In genomic region chr2:61911510-61911909, GRCh38 we compare ENCODE assay signal across 10 cellular contexts. TPM values are rescaled to one million over a fixed set of nuclear protein-coding genes. Genes with fewer than 3 reads are reported as not detected.
A peak's percentile ranks its signal among the peaks of the same experiment; 100 is the strongest.
DNase-seq lines count a peak whose midpoint lies in the region; ATAC-seq and TF ChIP-seq lines count a peak whose summit lies in the region.
"Had no signal": no experiment of that assay in that cellular context is flagged by ENCODE, and none has a peak within 500 bp of the region (broad histone marks: within the 10 kb centered on the region; RNA-seq: fewer than 3 reads in every experiment).

No MANE protein-coding gene starts in this region.

- H3K27ac Mint-ChIP-seq in HFFc6: peak overlapping the region; percentile 1; the same call in 1 of the 2 replicates
- H3K27ac Mint-ChIP-seq in activated T-helper 17 cell treated with anti-CD3 and anti-CD28 coated beads, Interleukin-2, amount 50 U/mL, for 72 hours: no peak overlapping the region
- H3K27ac Mint-ChIP-seq: T-helper 2 cell treated with Interferon-gamma antibody and Interleukin-4, amounts not matched to agents 5 μg/mL and 100 μg/mL, for 36 hours had no signal

- DNase-seq in NCI-H2171 treated with DMSO at 0.1 percent for 48 hours (lab: John Stamatoyannopoulos, UW) (peak; percentile 2), NCI-H2171 (lab: John Stamatoyannopoulos, UW) (no peak), HFFc6 (no peak), left lobe of liver (ENCODE audit: low spot score) (no peak), C1 segment of cervical spinal cord (lab: John Stamatoyannopoulos, UW) (no peak), superior temporal gyrus (ENCODE audit: extremely low spot score) (no peak), NCI-H1092 (lab: John Stamatoyannopoulos, UW) (no peak)
- DNase-seq: NCI-H345 had no signal

- peak; percentile 24 for ATAC-seq in activated T-helper 17 cell treated with anti-CD3 and anti-CD28 coated beads, Interleukin-2, amount 50 U/mL, for 72 hours (replicated peaks)
- ATAC-seq in left lobe of liver: peak; percentile 45

- no peak overlapping the region for H3K4me3 Mint-ChIP-seq in HFFc6
- H3K4me3 Mint-ChIP-seq in activated T-helper 17 cell treated with anti-CD3 and anti-CD28 coated beads, Interleukin-2, amount 50 U/mL, for 72 hours: no peak overlapping the region
- H3K4me3 Mint-ChIP-seq: T-helper 2 cell treated with Interferon-gamma antibody and Interleukin-4, amounts not matched to agents 5 μg/mL and 100 μg/mL, for 36 hours had no signal

- no peaks in the 10 kb centered on the region for H3K27me3 Mint-ChIP-seq in HFFc6 (ENCODE audit: insufficient read depth)
- no peaks in the 10 kb centered on the region for H3K27me3 Mint-ChIP-seq in activated T-helper 17 cell treated with anti-CD3 and anti-CD28 coated beads, Interleukin-2, amount 50 U/mL, for 72 hours

- no peaks in the 10 kb centered on the region for H3K36me3 Mint-ChIP-seq in HFFc6 (ENCODE audit: low read depth)
- no peaks in the 10 kb centered on the region for H3K36me3 Mint-ChIP-seq in activated T-helper 17 cell treated with anti-CD3 and anti-CD28 coated beads, Interleukin-2, amount 50 U/mL, for 72 hours (ENCODE audit: low read depth)

- H3K4me1 Mint-ChIP-seq in HFFc6 (ENCODE audit: low read depth): peaks cover 7% of the 10 kb centered on the region
- H3K4me1 Mint-ChIP-seq in activated T-helper 17 cell treated with anti-CD3 and anti-CD28 coated beads, Interleukin-2, amount 50 U/mL, for 72 hours: no peaks in the 10 kb centered on the region

- no peak; the same call in 1 of the 2 replicates for TF ChIP-seq CTCF in HFFc6 (IDR thresholded peaks at IDR 0.05)

- H3K9me3 Mint-ChIP-seq in HFFc6: no peaks in the 10 kb centered on the region
- H3K9me3 Mint-ChIP-seq in activated T-helper 17 cell treated with anti-CD3 and anti-CD28 coated beads, Interleukin-2, amount 50 U/mL, for 72 hours: no peaks in the 10 kb centered on the region
- H3K9me3 Mint-ChIP-seq: T-helper 2 cell treated with Interferon-gamma antibody and Interleukin-4, amounts not matched to agents 5 μg/mL and 100 μg/mL, for 36 hours had no signal

RNA-seq across cellular contexts. Expression of gene COMMD1, which starts 6.0 kb away (rescaled TPM):
- 10 to 100 TPM; 41.1 to 53.6 (median 48.3) TPM for total RNA-seq in HFFc6 (2021; fragmentation: NEBNext Ultra II Directional; extraction: Animal tissue kit (Norgen Biotek cat#: 25700))
- total RNA-seq in activated T-helper 17 cell treated with anti-CD3 and anti-CD28 coated beads, Interleukin-2, amount 50 U/mL, for 72 hours: 10 to 100 TPM; 17.7 to 27.0 TPM
- 16.5 TPM for total RNA-seq in left lobe of liver

RNA-seq across cellular contexts. Expression of gene CCT4, which starts 23.1 kb away (rescaled TPM):
- 100 to 1,000 TPM; 200 to 250 (median 220) TPM for total RNA-seq in HFFc6 (2021; fragmentation: NEBNext Ultra II Directional; extraction: Animal tissue kit (Norgen Biotek cat#: 25700))
- total RNA-seq in activated T-helper 17 cell treated with anti-CD3 and anti-CD28 coated beads, Interleukin-2, amount 50 U/mL, for 72 hours: 100 to 1,000 TPM; 207 to 369 TPM
- total RNA-seq in left lobe of liver: 38.3 TPM

RNA-seq across cellular contexts. Expression of gene FAM161A, which starts 57.6 kb away (rescaled TPM):
- 1 to 10 TPM; 1.2 to 2.2 (median 1.7) TPM for total RNA-seq in HFFc6 (2021; fragmentation: NEBNext Ultra II Directional; extraction: Animal tissue kit (Norgen Biotek cat#: 25700))
- total RNA-seq in activated T-helper 17 cell treated with anti-CD3 and anti-CD28 coated beads, Interleukin-2, amount 50 U/mL, for 72 hours: 1 to 10 TPM; 8.7 to 9.8 TPM
- total RNA-seq in left lobe of liver: 0.75 TPM
